ENCODE assay signal across 11 cellular contexts in genomic region chr2:127087780-127088495, GRCh38. TPM values are rescaled to one million over a fixed set of nuclear protein-coding genes. Genes with fewer than 3 reads are reported as not detected.
DNase-seq lines count a peak whose midpoint lies in the region; ATAC-seq and TF ChIP-seq lines count a peak whose summit lies in the region.
"Had no signal": no experiment of that assay in that cellular context is flagged by ENCODE, and none has a peak within 500 bp of the region (broad histone marks: within the 10 kb centered on the region; RNA-seq: fewer than 3 reads in every experiment).

No MANE protein-coding gene starts in this region.

- H3K4me1 ChIP-seq in HUES6 (ENCODE audit: control insufficient read depth, insufficient read depth, low read length) (peaks cover 47% of the 10 kb centered on the region), mesenchymal stem cell (ENCODE audit: control insufficient read depth, insufficient read depth, low read depth, low read length) (peaks cover 66% of the 10 kb centered on the region), stomach (peaks cover 61 to 93% (median 74%) of the 10 kb centered on the region in 4 donors)
- H3K4me1 ChIP-seq: pancreas had no signal

- no peak overlapping the region for H3K4me3 ChIP-seq in HUES6 (ENCODE audit: low read depth, low read length)
- peak overlapping the region; percentile 32 for H3K4me3 ChIP-seq in brain microvascular endothelial cell (ENCODE audit: low read depth, low read length)
- peak overlapping the region in 1 of 2 experiments; percentile 59 for H3K4me3 ChIP-seq in mesenchymal stem cell (ENCODE audit: insufficient read depth in 1 of 2, low read depth in 1 of 2, low read length in 2 of 2)
- no peak overlapping the region for H3K4me3 ChIP-seq in stomach

- H3K9me3 ChIP-seq in HUES6 (ENCODE audit: control insufficient read depth, insufficient read depth, low read depth, low read length) = no peaks in the 10 kb centered on the region
- H3K9me3 ChIP-seq in mesenchymal stem cell (ENCODE audit: control insufficient read depth, low read length) = no peaks in the 10 kb centered on the region
- H3K9me3 ChIP-seq in stomach = no peaks in the 10 kb centered on the region
- H3K9me3 ChIP-seq: pancreas had no signal

- peak overlapping the region; percentile 38 to 72 for H3K18ac ChIP-seq in mesenchymal stem cell (ENCODE audit: low read depth in 1 of 2, low read length in 2 of 2)

- TF ChIP-seq POLR2A in stomach (IDR thresholded peaks at IDR 0.05) = no peak

- H2BK120ac ChIP-seq in mesenchymal stem cell (ENCODE audit: low read depth, low read length) = no peak overlapping the region

- H3K36me3 ChIP-seq in HUES6 (ENCODE audit: control insufficient read depth, insufficient read depth, low read length) = no peaks in the 10 kb centered on the region
- H3K36me3 ChIP-seq in brain microvascular endothelial cell (replicated peaks) = no peaks in the 10 kb centered on the region
- peaks cover 5 to 11% of the 10 kb centered on the region in 2 experiments for H3K36me3 ChIP-seq in mesenchymal stem cell (ENCODE audit: control insufficient read depth in 1 of 2, insufficient read depth in 2 of 2, low read depth in 1 of 2, low read length in 2 of 2)
- no peaks in the 10 kb centered on the region for H3K36me3 ChIP-seq in stomach
- H3K36me3 ChIP-seq: pancreas had no signal

- DNase-seq in brain microvascular endothelial cell = no peak
- DNase-seq in mesenchymal stem cell = no peak
- no peak for DNase-seq in stomach
- no peak for DNase-seq in activated gamma-delta T cell treated with Interleukin-2 at 50 U/mL for 16 hours
- DNase-seq in left colon = no peak
- DNase-seq in stimulated activated CD4-positive, alpha-beta T cell treated with anti-CD3 and anti-CD28 coated beads, Interleukin-4, amount 100 ng/mL, for 4 hours = no peak
- DNase-seq: activated CD4-positive, alpha-beta T cell treated with anti-CD3 and anti-CD28 coated beads for 4 hours; activated naive CD4-positive, alpha-beta T cell had no signal

- H3K14ac ChIP-seq in mesenchymal stem cell (ENCODE audit: low read length in 2 of 2) = peak overlapping the region in 1 of 2 experiments; percentile 5

- H3K27me3 ChIP-seq in HUES6 (ENCODE audit: control insufficient read depth, insufficient read depth, low read length) (no peaks in the 10 kb centered on the region), brain microvascular endothelial cell (replicated peaks) (no peaks in the 10 kb centered on the region), mesenchymal stem cell (ENCODE audit: control insufficient read depth in 1 of 2, insufficient read depth in 1 of 2, low read length in 2 of 2) (no peaks in the 10 kb centered on the region), stomach (no peaks in the 10 kb centered on the region)
- H3K27me3 ChIP-seq: pancreas had no signal

- intact Hi-C loops in stomach (cut with DNase I; ENCODE audit: low total_unique reads) = no loop called here
- intact Hi-C loops in left colon (cut with DNase I, micrococcal nuclease) = no loop called here

- ATAC-seq in GM19452 (IDR thresholded peaks at IDR 0.05; ENCODE audit: unreplicated experiment) (no peak), left colon (no peak)

- no peak for TF ChIP-seq EP300 in stomach (IDR thresholded peaks at IDR 0.05)

- H3K23ac ChIP-seq in mesenchymal stem cell (ENCODE audit: low read length in 2 of 2) = no peak overlapping the region

- H3K27ac ChIP-seq in HUES6 (ENCODE audit: low read depth, low read length) = peak overlapping the region; percentile 10; the same call in 1 of the 2 replicates
- H3K27ac ChIP-seq in brain microvascular endothelial cell = peak overlapping the region; percentile 84
- peak overlapping the region; percentile 63 for H3K27ac ChIP-seq in mesenchymal stem cell (ENCODE audit: low read length, poor library complexity, severe bottlenecking)
- H3K27ac ChIP-seq in stomach = peak overlapping the region; percentile 27 to 92 (median 89)

- H3K9ac ChIP-seq in HUES6 (ENCODE audit: low read length) (peak overlapping the region; percentile 50), mesenchymal stem cell (ENCODE audit: low read length) (peak overlapping the region; percentile 82)

- peak overlapping the region in 1 of 2 experiments; percentile 39 for H3K4ac ChIP-seq in mesenchymal stem cell (ENCODE audit: low read depth in 1 of 2, low read length in 2 of 2)

- no peak overlapping the region for H2BK5ac ChIP-seq in mesenchymal stem cell (ENCODE audit: low read depth, low read length, poor library complexity, severe bottlenecking)

- no peak overlapping the region for H3K4me2 ChIP-seq in mesenchymal stem cell (ENCODE audit: low read length, poor library complexity, severe bottlenecking)

- peak overlapping the region; percentile 1 for H2AK5ac ChIP-seq in mesenchymal stem cell (ENCODE audit: low read length, severe bottlenecking)

- 79% methylated on average over 13 of the region's 13 CpGs for WGBS in mesenchymal stem cell
- 44 to 76% (median 65%) methylated on average over 6 to 13 of the region's 13 CpGs for WGBS in stomach, 5 donors

- H2AFZ ChIP-seq in mesenchymal stem cell (ENCODE audit: low read depth, low read length) = no peak overlapping the region

- in situ Hi-C loops in brain microvascular endothelial cell (cut with HindIII; ENCODE audit: low pct_ligation_motif_present, low sequenced_read_pairs) = no loop called here

- no peak for TF ChIP-seq CTCF in brain microvascular endothelial cell (IDR thresholded peaks at IDR 0.05; ENCODE audit: low read depth, low read length, missing control alignments)
- no peak for TF ChIP-seq CTCF in stomach (IDR thresholded peaks at IDR 0.05)

- H2BK15ac ChIP-seq in mesenchymal stem cell (ENCODE audit: low read depth, poor library complexity, severe bottlenecking) = no peak overlapping the region

- peak overlapping the region; percentile 84 for H4K91ac ChIP-seq in mesenchymal stem cell (ENCODE audit: low read length)

- H4K8ac ChIP-seq in mesenchymal stem cell (ENCODE audit: low read length) = peak overlapping the region; percentile 64

- peak overlapping the region; percentile 19 to 34 for H2BK12ac ChIP-seq in mesenchymal stem cell (ENCODE audit: low read length in 2 of 2)

- peaks cover 24% of the 10 kb centered on the region for H3K79me1 ChIP-seq in mesenchymal stem cell (replicated peaks; ENCODE audit: low read length, poor library complexity, severe bottlenecking)

RNA-seq across cellular contexts. Expression of gene BIN1, which starts 19.0 kb away (rescaled TPM):
- polyA plus RNA-seq in mesenchymal stem cell (2013, experiment 1 of 2) = 61.3 TPM
- polyA plus RNA-seq in mesenchymal stem cell (2013, experiment 2 of 2) = 58.6 TPM
- total RNA-seq in stomach = 100 to 1,000 TPM in 1 of 5 donors, 10 to 100 TPM in 4; 39.1 to 175 (median 45.1) TPM
- polyA plus RNA-seq in stomach = 10 to 100 TPM; 47.8 to 49.6 (median 47.8) TPM
- 10 to 100 TPM; 34.3 to 37.2 TPM for total RNA-seq in left colon

Comparison
In these comparisons a context has a peak if more than half of its experiments do, and no peak if none do; other contexts are left out.
1. H3K27ac ChIP-seq: peak in every context shown above with its lines; median percentile 89 in stomach; 84 in brain microvascular endothelial cell; 63 in mesenchymal stem cell; 10 in HUES6.